Comparison of ENCODE assay signal across 8 cellular contexts in genomic region chr20:62860924-62861691, GRCh38.
DNase-seq lines count a peak whose midpoint lies in the region; FAIRE-seq and TF ChIP-seq lines count a peak whose summit lies in the region.

No MANE protein-coding gene starts in this region.

- no peak for TF ChIP-seq CTCF in GM13977 (IDR thresholded peaks at IDR 0.05; ENCODE audit: extremely low read depth, insufficient read depth, missing control alignments)
- TF ChIP-seq CTCF in HFF-Myc (IDR thresholded peaks at IDR 0.05; ENCODE audit: low read depth, low read length, missing control alignments), result no peak
- TF ChIP-seq CTCF in OCI-LY3 (IDR thresholded peaks at IDR 0.05; ENCODE audit: low read depth, low read length), result no peak

- H3K9me3 ChIP-seq in OCI-LY3 (ENCODE audit: insufficient read depth, low read length) (no peaks in the 10 kb centered on the region), iPS-20b (ENCODE audit: insufficient read depth, low read depth, low read length) (no peaks in the 10 kb centered on the region)

- DNase-seq in GM13977 (ENCODE audit: low spot score) (peak; percentile 49), HFF-Myc (ENCODE audit: extremely low read depth, low read depth) (no peak), RCC 7860 (ENCODE audit: low spot score) (no peak), NCI-H2029 treated with DMSO at 0.1 percent for 48 hours (lab: John Stamatoyannopoulos, UW) (no peak)
- DNase-seq in activated naive CD4-positive, alpha-beta T cell treated with anti-CD3 and anti-CD28 coated beads, Interleukin-2, amount 50 U/mL, for 16 hours, result peak; percentile 56
- peak; percentile 10 for DNase-seq in stimulated activated CD8-positive, alpha-beta memory T cell treated with anti-CD3 and anti-CD28 coated beads, Interleukin-7, amount 100 ng/mL, for 24 hours (ENCODE audit: low read depth)

- peak overlapping the region; percentile 97 for H3K27ac ChIP-seq in OCI-LY3 (ENCODE audit: low read length)
- H3K27ac ChIP-seq in iPS-20b (ENCODE audit: low read length), result no peak overlapping the region

- H4K20me1 ChIP-seq in OCI-LY3 (ENCODE audit: insufficient read depth, low read length), result no peaks in the 10 kb centered on the region

- H3K27me3 ChIP-seq in OCI-LY3 (ENCODE audit: low read depth, low read length), result no peaks in the 10 kb centered on the region
- H3K27me3 ChIP-seq in iPS-20b (ENCODE audit: insufficient read depth, low read length), result peaks cover 10% of the 10 kb centered on the region; the same call in 1 of the 2 replicates

- H3K4me2 ChIP-seq in OCI-LY3 (ENCODE audit: low read length), result peak overlapping the region; percentile 86

- FAIRE-seq in RCC 7860 (lab: Jason Lieb, UNC), result no peak

- in situ Hi-C loops in GM13977 (cut with MboI; ENCODE audit: low pct_unique_long_range_greater_than_20kb, low sequenced_read_pairs, unreplicated experiment), result no loop called here

- H3K36me3 ChIP-seq in OCI-LY3 (replicated peaks; ENCODE audit: low read depth, low read length) (peaks cover 42% of the 10 kb centered on the region), iPS-20b (ENCODE audit: insufficient read depth, low read depth, low read length) (peaks cover 11% of the 10 kb centered on the region)

- H3K9ac ChIP-seq in OCI-LY3 (ENCODE audit: low read length) (peak overlapping the region; percentile 95), iPS-20b (ENCODE audit: low read depth, low read length) (no peak overlapping the region)

- H3K79me2 ChIP-seq in OCI-LY3 (ENCODE audit: low read length), result peaks cover 56% of the 10 kb centered on the region

- H3K4me1 ChIP-seq in OCI-LY3 (ENCODE audit: low read length), result peaks cover 49% of the 10 kb centered on the region
- peaks cover 9% of the 10 kb centered on the region; the same call in 1 of the 2 replicates for H3K4me1 ChIP-seq in iPS-20b (ENCODE audit: insufficient read depth, low read length)

- no peak overlapping the region for H2AFZ ChIP-seq in OCI-LY3 (ENCODE audit: low read depth, low read length)

- H3K4me3 ChIP-seq in HFF-Myc (replicated peaks; ENCODE audit: low read depth, low read length) (peak overlapping the region; percentile 67), OCI-LY3 (ENCODE audit: low read length) (peak overlapping the region; percentile 97), iPS-20b (ENCODE audit: low read length) (peak overlapping the region; percentile 65; the same call in 1 of the 2 replicates)

Comparison
In these comparisons a context has a peak if more than half of its experiments do, and no peak if none do; other contexts are left out.
1. DNase-seq: peak in GM13977 (single experiment), activated naive CD4-positive, alpha-beta T cell treated with anti-CD3 and anti-CD28 coated beads, Interleukin-2, amount 50 U/mL, for 16 hours (single experiment) and stimulated activated CD8-positive, alpha-beta memory T cell treated with anti-CD3 and anti-CD28 coated beads, Interleukin-7, amount 100 ng/mL, for 24 hours (single experiment); none in HFF-Myc (single experiment), RCC 7860 (single experiment) and NCI-H2029 treated with DMSO at 0.1 percent for 48 hours (single experiment).
2. Peak in every context shown above with its lines, with median percentiles within 50 percentile points of each other: H3K4me3 ChIP-seq.